9 cellular contexts compared by ENCODE assay signal in genomic region chr9:81032030-81032572, GRCh38.
DNase-seq lines count a peak whose midpoint lies in the region; ATAC-seq and TF ChIP-seq lines count a peak whose summit lies in the region.
"Had no signal": no experiment of that assay in that cellular context is flagged by ENCODE, and none has a peak within 500 bp of the region (broad histone marks: within the 10 kb centered on the region; RNA-seq: fewer than 3 reads in every experiment).

No MANE protein-coding gene starts in this region.

- no peaks in the 10 kb centered on the region for H3K4me1 Mint-ChIP-seq in T-helper 17 cell

- no peak overlapping the region for H3K4me3 Mint-ChIP-seq in T-helper 17 cell

- no peak overlapping the region for H3K4me3 ChIP-seq in adrenal gland

- H3K9me3 ChIP-seq in adrenal gland (replicated peaks in 1 of 3) (no peaks in the 10 kb centered on the region), T-helper 17 cell (ENCODE audit: control insufficient read depth, low read length, poor library complexity, severe bottlenecking) (no peaks in the 10 kb centered on the region)

- 57 to 74% (median 63%) methylated on average over 2 of the region's 2 CpGs for WGBS in adrenal gland, 4 donors

- no peaks in the 10 kb centered on the region for H3K27me3 Mint-ChIP-seq in T-helper 17 cell

- H3K27ac ChIP-seq in adrenal gland: no peak overlapping the region

- H3K36me3 Mint-ChIP-seq in T-helper 17 cell (ENCODE audit: low read depth): no peaks in the 10 kb centered on the region

- no peaks in the 10 kb centered on the region for H3K36me3 ChIP-seq in adrenal gland (replicated peaks in 1 of 2)

- no peak for TF ChIP-seq CTCF in adrenal gland (IDR thresholded peaks at IDR 0.05)

- ATAC-seq in HG02588 (IDR thresholded peaks at IDR 0.05; ENCODE audit: unreplicated experiment) (peak; percentile 43), T-helper 17 cell (no peak)

- H3K27me3 ChIP-seq in adrenal gland: no peaks in the 10 kb centered on the region

- no peak overlapping the region for H3K27ac Mint-ChIP-seq in T-helper 17 cell

- DNase-seq in AG08395 (ENCODE audit: low spot score): peak; percentile 74
- DNase-seq in adrenal gland: peak in 6 of 7 donors; percentile 12 to 56 (median 24)
- peak; percentile 84 for DNase-seq in kidney tubule cell (ENCODE audit: low spot score)
- no peak for DNase-seq in Kasumi-1 (lab: John Stamatoyannopoulos, UW)
- DNase-seq in AML-193 (lab: John Stamatoyannopoulos, UW): no peak
- DNase-seq in iPS-NIHi11 (ENCODE audit: low spot score): no peak
- DNase-seq in T-helper 17 cell: no peak
- DNase-seq: activated T-cell treated with anti-CD3 and anti-CD28 coated beads for 4 hours had no signal

- no peak for TF ChIP-seq POLR2A in adrenal gland (IDR thresholded peaks at IDR 0.05)

- H3K4me1 ChIP-seq in adrenal gland (replicated peaks in 1 of 2): peaks cover 0 to 3% of the 10 kb centered on the region in 2 donors

- intact Hi-C loops in adrenal gland (cut with DNase I): no loop called here

Comparison
In these comparisons a context has a peak if more than half of its experiments do, and no peak if none do; other contexts are left out.
1. DNase-seq: peak in AG08395 (single experiment), adrenal gland (6 of 7) and kidney tubule cell (single experiment); none in Kasumi-1 (0 of 2), AML-193 (0 of 2), iPS-NIHi11 (single experiment) and T-helper 17 cell (0 of 3).